In genomic region chr22:49789289-49790141, GRCh38 we compare ENCODE assay signal across 8 cellular contexts. TPM values are rescaled to one million over a fixed set of nuclear protein-coding genes. Genes with fewer than 3 reads are reported as not detected.
DNase-seq lines count a peak whose midpoint lies in the region; ATAC-seq and TF ChIP-seq lines count a peak whose summit lies in the region.

No MANE protein-coding gene starts in this region.

- DNase-seq in AG08396 (ENCODE audit: low spot score), result peak; percentile 66
- DNase-seq in SIG-M5 (lab: John Stamatoyannopoulos, UW), result peak; percentile 7
- DNase-seq in coronary artery (ENCODE audit: low spot score), result no peak
- no peak for DNase-seq in naive B cell
- no peak for DNase-seq in C1 segment of cervical spinal cord (lab: John Stamatoyannopoulos, UW)
- DNase-seq in NCI-H146 (lab: John Stamatoyannopoulos, UW), result no peak
- DNase-seq in NAMALWA (ENCODE audit: low spot score), result no peak

- peaks cover 17 to 33% (median 20%) of the 10 kb centered on the region in 3 donors for H3K4me1 Mint-ChIP-seq in naive B cell

- no peaks in the 10 kb centered on the region for H3K9me3 Mint-ChIP-seq in naive B cell

- ATAC-seq in naive B cell (ENCODE audit: low read depth in 2 of 2) (peak; percentile 30 to 40), GM18502 (IDR thresholded peaks at IDR 0.05; ENCODE audit: poor library complexity, unreplicated experiment) (no peak)

- peaks cover 8 to 13% of the 10 kb centered on the region in 2 donors for H3K36me3 Mint-ChIP-seq in naive B cell

- TF ChIP-seq CTCF in coronary artery (IDR thresholded peaks at IDR 0.05), result no peak

- H3K27me3 Mint-ChIP-seq in naive B cell, result no peaks in the 10 kb centered on the region

- H3K27ac Mint-ChIP-seq in naive B cell, result peak overlapping the region in 2 of 6 donors; percentile 44 to 83

- H3K4me3 ChIP-seq in coronary artery, result peak overlapping the region; percentile 48

- H3K27ac ChIP-seq in coronary artery, result peak overlapping the region; percentile 35 to 78

- peak overlapping the region in 2 of 8 donors; percentile 48 to 51 for H3K4me3 Mint-ChIP-seq in naive B cell

RNA-seq across cellular contexts. Expression of gene BRD1, which starts 38.2 kb away (rescaled TPM):
- polyA plus RNA-seq in naive B cell (ENCODE audit: low read depth in 6 of 6), result 1 to 10 TPM in 5 of 6 donors, under 1 TPM in 1; 0.23 to 3.0 (median 1.8) TPM

Comparison
In these comparisons a context has a peak if more than half of its experiments do, and no peak if none do; other contexts are left out.
1. DNase-seq: peak in AG08396 (single experiment) and SIG-M5 (single experiment); none in coronary artery (single experiment), naive B cell (single experiment), C1 segment of cervical spinal cord (0 of 14), NCI-H146 (single experiment) and NAMALWA (single experiment).